ENCODE assay signal across 9 cellular contexts in genomic region chr6:112029045-112029822, GRCh38. TPM values are rescaled to one million over a fixed set of nuclear protein-coding genes. Genes with fewer than 3 reads are reported as not detected.
DNase-seq lines count a peak whose midpoint lies in the region; ATAC-seq and TF ChIP-seq lines count a peak whose summit lies in the region.
"Had no signal": no experiment of that assay in that cellular context is flagged by ENCODE, and none has a peak within 500 bp of the region (broad histone marks: within the 10 kb centered on the region; RNA-seq: fewer than 3 reads in every experiment).

No MANE protein-coding gene starts in this region.

- peaks cover 4% of the 10 kb centered on the region for H3K9me3 Mint-ChIP-seq in activated CD4-positive, alpha-beta memory T cell treated with anti-CD3 and anti-CD28 coated beads for 36 hours
- H3K9me3 Mint-ChIP-seq in naive B cell, result peaks cover 0 to 7% (median 4%) of the 10 kb centered on the region in 7 donors

- intact Hi-C loops in activated CD4-positive, alpha-beta memory T cell treated with anti-CD3 and anti-CD28 coated beads for 36 hours (cut with micrococcal nuclease), result loop anchor here (1.0 to 2.0 kb wide), 2 partner anchors 268 to 319 kb away; no protein-coding TSS in a partner anchor
- intact Hi-C loops in posterior vena cava (cut with DNase I), result no loop called here

- peaks cover 9% of the 10 kb centered on the region for H3K4me1 ChIP-seq in DOHH2 (ENCODE audit: control insufficient read depth, low read length)
- H3K4me1 ChIP-seq in effector memory CD4-positive, alpha-beta T cell (ENCODE audit: control insufficient read depth, insufficient read depth, low read length, poor library complexity, severe bottlenecking), result peaks cover 43% of the 10 kb centered on the region

- H3K9me3 ChIP-seq in DOHH2 (ENCODE audit: control insufficient read depth, insufficient read depth, low read length), result no peaks in the 10 kb centered on the region
- no peaks in the 10 kb centered on the region for H3K9me3 ChIP-seq in effector memory CD4-positive, alpha-beta T cell (ENCODE audit: control insufficient read depth, low read length)

- H3F3A ChIP-seq in DOHH2 (ENCODE audit: control insufficient read depth, insufficient read depth), result no peaks in the 10 kb centered on the region

- no peaks in the 10 kb centered on the region for H3K9me2 ChIP-seq in DOHH2 (replicated peaks; ENCODE audit: control insufficient read depth, low read length)

- peak; percentile 93 for TF ChIP-seq CTCF in DOHH2 (IDR thresholded peaks at IDR 0.05; ENCODE audit: low read depth, low read length, poor library complexity, severe bottlenecking)

- H4K20me1 ChIP-seq in DOHH2 (ENCODE audit: control insufficient read depth, insufficient read depth, low read depth, low read length), result no peaks in the 10 kb centered on the region

- POLR2A ChIA-PET in activated CD4-positive, alpha-beta memory T cell treated with anti-CD3 and anti-CD28 coated beads for 36 hours (lab: Charles Lee), result interaction anchor here (2.6 kb wide), 1 partner anchor 12 kb away, joined by 15 read pairs; no protein-coding TSS in a partner anchor

- H3K27me3 Mint-ChIP-seq in activated CD4-positive, alpha-beta memory T cell treated with anti-CD3 and anti-CD28 coated beads for 36 hours, result no peaks in the 10 kb centered on the region
- peaks cover 4 to 19% (median 11%) of the 10 kb centered on the region in 3 donors for H3K27me3 Mint-ChIP-seq in naive B cell

- no peak overlapping the region for H3K4me3 Mint-ChIP-seq in activated CD4-positive, alpha-beta memory T cell treated with anti-CD3 and anti-CD28 coated beads for 36 hours
- peak overlapping the region in 2 of 8 donors; percentile 14 to 38 for H3K4me3 Mint-ChIP-seq in naive B cell

- H3K4me1 Mint-ChIP-seq in activated CD4-positive, alpha-beta memory T cell treated with anti-CD3 and anti-CD28 coated beads for 36 hours (ENCODE audit: low read depth), result peaks cover 70% of the 10 kb centered on the region
- peaks cover 13 to 17% (median 15%) of the 10 kb centered on the region in 3 donors for H3K4me1 Mint-ChIP-seq in naive B cell

- H3K4me3 ChIP-seq in DOHH2 (ENCODE audit: low read length), result no peak overlapping the region
- no peak overlapping the region for H3K4me3 ChIP-seq in effector memory CD4-positive, alpha-beta T cell (ENCODE audit: insufficient read depth, low read depth, low read length, poor library complexity, severe bottlenecking)

- no peak overlapping the region for H3K4me2 ChIP-seq in DOHH2 (ENCODE audit: low read length)

- ATAC-seq in HG02642 (IDR thresholded peaks at IDR 0.05; ENCODE audit: poor library complexity, unreplicated experiment), result peak; percentile 79
- ATAC-seq in naive B cell (ENCODE audit: low read depth in 2 of 2), result peak; percentile 47 to 67

- H3K79me2 ChIP-seq in DOHH2 (ENCODE audit: control insufficient read depth, low read length), result no peaks in the 10 kb centered on the region

- CTCF ChIA-PET in activated CD4-positive, alpha-beta memory T cell treated with anti-CD3 and anti-CD28 coated beads for 36 hours (lab: Charles Lee), result interaction anchor here (0.7 to 6.0 kb wide), 22 partner anchors 9 to 770 kb away, joined by 3 to 84 read pairs (median 4); a partner anchor contains a TSS

- H3K27ac ChIP-seq in DOHH2 (ENCODE audit: low read depth, low read length), result no peak overlapping the region
- H3K27ac ChIP-seq in effector memory CD4-positive, alpha-beta T cell (ENCODE audit: insufficient read depth, low read length, poor library complexity, severe bottlenecking), result peak overlapping the region; percentile 44

- H3K36me3 ChIP-seq in DOHH2 (ENCODE audit: control insufficient read depth, low read length), result no peaks in the 10 kb centered on the region
- no peaks in the 10 kb centered on the region for H3K36me3 ChIP-seq in effector memory CD4-positive, alpha-beta T cell (ENCODE audit: control insufficient read depth, insufficient read depth, low read length)

- peaks cover 5% of the 10 kb centered on the region; the same call in 1 of the 2 replicates for H3K27me3 ChIP-seq in DOHH2 (ENCODE audit: control insufficient read depth, low read length)
- H3K27me3 ChIP-seq in effector memory CD4-positive, alpha-beta T cell (replicated peaks; ENCODE audit: control insufficient read depth, insufficient read depth, low read length, poor library complexity, severe bottlenecking), result no peaks in the 10 kb centered on the region

- peak; percentile 80 for DNase-seq in NCI-H748 (lab: John Stamatoyannopoulos, UW; ENCODE audit: unreplicated experiment)
- DNase-seq in activated CD4-positive, alpha-beta memory T cell treated with anti-CD3 and anti-CD28 coated beads for 36 hours, result peak; percentile 86
- DNase-seq in effector memory CD4-positive, alpha-beta T cell, result peak; percentile 25 to 54 (median 25)
- peak; percentile 45 for DNase-seq in naive B cell
- peak in 5 of 6 experiments; percentile 12 to 34 (median 24) for DNase-seq in stimulated activated naive CD4-positive, alpha-beta T cell (lab: John Stamatoyannopoulos, UW)
- no peak for DNase-seq in posterior vena cava (ENCODE audit: low spot score)

- peak overlapping the region; percentile 89 for H3K27ac Mint-ChIP-seq in activated CD4-positive, alpha-beta memory T cell treated with anti-CD3 and anti-CD28 coated beads for 36 hours
- no peak overlapping the region for H3K27ac Mint-ChIP-seq in naive B cell

- H3K36me3 Mint-ChIP-seq in activated CD4-positive, alpha-beta memory T cell treated with anti-CD3 and anti-CD28 coated beads for 36 hours, result peaks cover 7% of the 10 kb centered on the region
- H3K36me3 Mint-ChIP-seq in naive B cell, result peaks cover 6% of the 10 kb centered on the region in 2 donors

RNA-seq across cellular contexts. Expression of gene CCN6, which starts 24.7 kb away (rescaled TPM):
- total RNA-seq in activated CD4-positive, alpha-beta memory T cell treated with anti-CD3 and anti-CD28 coated beads for 36 hours, result under 1 TPM in 1 of 2 experiments, not detected in 1; 0.70 TPM
- under 1 TPM in 2 of 6 donors, not detected in 4; 0.11 to 0.15 TPM for polyA plus RNA-seq in naive B cell (ENCODE audit: low read depth in 6 of 6)
- total RNA-seq in posterior vena cava, result not detected
- polyA plus RNA-seq: adipose tissue had no signal

RNA-seq across cellular contexts. Expression of gene TUBE1, which starts 58.0 kb away (rescaled TPM):
- 10 to 100 TPM; 37.2 to 39.2 TPM for total RNA-seq in activated CD4-positive, alpha-beta memory T cell treated with anti-CD3 and anti-CD28 coated beads for 36 hours
- polyA plus RNA-seq in naive B cell (ENCODE audit: low read depth in 6 of 6), result 10 to 100 TPM in 5 of 6 donors, 1 to 10 TPM in 1; 8.1 to 14.5 (median 11.5) TPM
- 10 to 100 TPM; 17.0 to 20.6 TPM for total RNA-seq in posterior vena cava

RNA-seq across cellular contexts. Expression of gene FAM229B, which starts 58.2 kb away (rescaled TPM):
- total RNA-seq in activated CD4-positive, alpha-beta memory T cell treated with anti-CD3 and anti-CD28 coated beads for 36 hours, result 1 to 10 TPM; 6.7 to 7.3 TPM
- polyA plus RNA-seq in naive B cell (ENCODE audit: low read depth in 6 of 6), result 1 to 10 TPM; 2.7 to 9.0 (median 4.7) TPM
- total RNA-seq in posterior vena cava, result 10 to 100 TPM; 23.3 to 29.6 TPM
